In genomic region chr20:45368221-45368980, GRCh38 we compare ENCODE assay signal across 1 cellular context.
TF ChIP-seq lines count a peak whose summit lies in the region.

No MANE protein-coding gene starts in this region.

TF ChIP-seq in GM12878, 131 proteins besides CTCF, POLR2A, EP300 and RAD21 (continues in another document):
- TF ChIP-seq TARDBP (IDR thresholded peaks at IDR 0.05; ENCODE audit: borderline replicate concordance) = peak; percentile 71
- 0 out of 2 replicates have a peak, but pooled peaks have one; percentile 25 for TF ChIP-seq NKRF (conservative IDR thresholded peaks at IDR 0.05)
- peak; percentile 96 for TF ChIP-seq RCOR1 (conservative IDR thresholded peaks at IDR 0.05; ENCODE audit: low read depth, low read length)
- TF ChIP-seq NFXL1 (IDR thresholded peaks at IDR 0.05; ENCODE audit: borderline replicate concordance) = no peak
- TF ChIP-seq FOXK2 (IDR thresholded peaks at IDR 0.05) = no peak
- TF ChIP-seq BRCA1 (IDR thresholded peaks at IDR 0.05; ENCODE audit: low read depth, low read length) = no peak
- TF ChIP-seq IRF4 (IDR thresholded peaks at IDR 0.05; ENCODE audit: low read depth, low read length) = peak; percentile 99
- no peak for TF ChIP-seq YY1 (IDR thresholded peaks at IDR 0.05; ENCODE audit: low read depth, low read length)
- peak; percentile 46 for TF ChIP-seq CUX1 (IDR thresholded peaks at IDR 0.05; ENCODE audit: insufficient replicate concordance, low read depth, low read length)
- TF ChIP-seq E4F1 (IDR thresholded peaks at IDR 0.05; ENCODE audit: borderline replicate concordance, partially characterized antibody) = peak; percentile 31
- TF ChIP-seq POLR2AphosphoS5 (IDR thresholded peaks at IDR 0.05; ENCODE audit: low read length) = peak; percentile 53
- TF ChIP-seq ASH2L (IDR thresholded peaks at IDR 0.05; ENCODE audit: borderline replicate concordance, low read depth) = no peak
- TF ChIP-seq ZBED1 (IDR thresholded peaks at IDR 0.05; ENCODE audit: borderline replicate concordance) = peak; percentile 90; the same call in 1 of the 2 replicates
- no peak for TF ChIP-seq LARP7 (IDR thresholded peaks at IDR 0.05)
- TF ChIP-seq PAX8 (IDR thresholded peaks at IDR 0.05) = no peak
- TF ChIP-seq JUNB (IDR thresholded peaks at IDR 0.05) = peak; percentile 88
- TF ChIP-seq ETV6 (conservative IDR thresholded peaks at IDR 0.05 in 1 of 2, IDR thresholded peaks at IDR 0.05 in 1 of 2; ENCODE audit: borderline replicate concordance in 1 of 2, low read depth in 1 of 2) = peak in 1 of 2 experiments; percentile 95; a peak in 2 of 4 replicates
- TF ChIP-seq ZBTB11 (CRISPR knock-in tag; IDR thresholded peaks at IDR 0.05) = no peak
- peak; percentile 77 for TF ChIP-seq SP1 (IDR thresholded peaks at IDR 0.05; ENCODE audit: low read depth, low read length)
- 0 out of 2 replicates have a peak, but pooled peaks have one; percentile 50 for TF ChIP-seq ESRRA (IDR thresholded peaks at IDR 0.05; ENCODE audit: low read length)
- TF ChIP-seq FOS (IDR thresholded peaks at IDR 0.05; ENCODE audit: borderline replicate concordance, extremely low read depth, insufficient read length) = no peak
- no peak for TF ChIP-seq SREBF2 (IDR thresholded peaks at IDR 0.05; ENCODE audit: low read length)
- no peak for TF ChIP-seq HSF1 (IDR thresholded peaks at IDR 0.05; ENCODE audit: low read depth, low read length)
- peak; percentile 100 for TF ChIP-seq SKIL (IDR thresholded peaks at IDR 0.05; ENCODE audit: low read depth, poor library complexity, severe bottlenecking)
- TF ChIP-seq KDM1A (IDR thresholded peaks at IDR 0.05; ENCODE audit: borderline replicate concordance) = no peak
- TF ChIP-seq PBX3 (IDR thresholded peaks at IDR 0.05; ENCODE audit: insufficient replicate concordance, low read depth, low read length) = peak; percentile 90
- no peak; the same call in 1 of the 2 replicates for TF ChIP-seq WRNIP1 (IDR thresholded peaks at IDR 0.05; ENCODE audit: borderline replicate concordance, low read depth, low read length)
- TF ChIP-seq TAF1 (IDR thresholded peaks at IDR 0.05; ENCODE audit: borderline replicate concordance, low read depth, low read length) = peak; percentile 60; the same call in 1 of the 2 replicates
- peak; percentile 98 for TF ChIP-seq MTA2 (IDR thresholded peaks at IDR 0.05; ENCODE audit: low read depth)
- TF ChIP-seq HCFC1 (IDR thresholded peaks at IDR 0.05; ENCODE audit: low read length) = no peak
- no peak for TF ChIP-seq ZNF592 (IDR thresholded peaks at IDR 0.05)
